In the genomic region with DNA sequence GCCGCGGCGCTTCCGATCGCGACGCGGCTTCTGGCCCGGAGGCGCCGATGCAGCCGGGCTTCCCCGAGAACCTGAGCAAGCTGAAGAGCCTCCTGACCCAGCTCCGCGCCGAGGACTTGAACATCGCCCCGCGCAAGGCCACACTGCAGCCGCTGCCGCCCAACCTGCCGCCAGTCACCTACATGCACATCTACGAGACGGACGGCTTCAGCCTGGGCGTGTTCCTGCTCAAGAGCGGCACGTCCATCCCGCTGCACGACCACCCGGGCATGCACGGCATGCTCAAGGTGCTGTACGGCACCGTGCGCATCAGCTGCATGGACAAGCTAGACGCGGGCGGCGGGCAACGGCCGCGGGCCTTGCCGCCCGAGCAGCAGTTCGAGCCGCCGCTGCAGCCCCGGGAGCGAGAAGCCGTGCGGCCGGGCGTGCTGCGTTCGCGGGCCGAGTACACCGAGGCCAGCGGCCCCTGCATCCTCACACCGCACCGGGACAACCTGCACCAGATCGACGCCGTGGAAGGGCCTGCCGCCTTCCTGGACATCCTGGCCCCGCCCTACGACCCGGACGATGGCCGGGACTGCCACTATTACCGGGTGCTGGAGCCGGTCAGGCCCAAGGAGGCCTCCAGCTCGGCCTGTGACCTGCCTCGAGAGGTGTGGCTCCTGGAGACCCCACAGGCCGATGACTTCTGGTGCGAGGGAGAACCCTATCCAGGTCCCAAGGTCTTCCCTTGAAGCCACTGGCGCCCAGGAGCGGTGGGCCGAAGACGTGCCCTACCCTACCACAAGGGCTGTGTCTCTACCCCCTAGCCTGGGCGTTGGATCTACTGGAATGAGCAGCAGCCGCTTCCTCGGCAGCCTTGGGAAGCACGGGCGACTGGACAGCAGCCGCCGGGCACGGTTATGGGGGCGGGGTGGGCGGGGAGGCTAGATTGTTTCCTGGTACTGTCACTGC, we compare ENCODE assay signal across 8 cellular contexts. TPM values are rescaled to one million over a fixed set of nuclear protein-coding genes. Genes with fewer than 3 reads are reported as not detected.
DNase-seq lines count a peak whose midpoint lies in the region; TF ChIP-seq lines count a peak whose summit lies in the region.

No MANE protein-coding gene starts in this region.

- H3K4me1 ChIP-seq in MM.1S (ENCODE audit: low read length) (peaks cover 19% of the 10 kb centered on the region), cardiac muscle cell (ENCODE audit: low read depth) (peaks cover 7% of the 10 kb centered on the region)

- peaks cover 7% of the 10 kb centered on the region; the same call in 1 of the 2 replicates for H4K20me1 ChIP-seq in MM.1S (ENCODE audit: insufficient read depth, low read length)

- H3K36me3 ChIP-seq in MM.1S (replicated peaks; ENCODE audit: insufficient read depth, low read length), result 0 out of 2 replicates have a peak, but pooled peaks cover 4% of the 10 kb centered on the region
- H3K36me3 ChIP-seq in cardiac muscle cell, result no peaks in the 10 kb centered on the region

- H3K27me3 ChIP-seq in MM.1S (replicated peaks; ENCODE audit: insufficient read depth, low read length), result no peaks in the 10 kb centered on the region
- H3K27me3 ChIP-seq in cardiac muscle cell, result no peaks in the 10 kb centered on the region

- DNase-seq in DMS53 (lab: John Stamatoyannopoulos, UW) (peak; percentile 81), DMS53 treated with DMSO at 0.1 percent for 48 hours (lab: John Stamatoyannopoulos, UW; ENCODE audit: unreplicated experiment) (no peak), HCEC 1CT (peak; percentile 49), MM.1S (peak; percentile 41), cardiac muscle cell (ENCODE audit: low read depth in 1 of 2, low spot score in 1 of 2) (peak; percentile 54 to 70), posterior vena cava (ENCODE audit: low spot score) (peak; percentile 82), NCI-H2081 treated with DMSO at 0.1 percent for 48 hours (lab: John Stamatoyannopoulos, UW) (no peak)
- DNase-seq in activated naive CD4-positive, alpha-beta T cell treated with anti-CD3 and anti-CD28 coated beads, Interleukin-2, amount 50 U/mL, for 16 hours, result peak; percentile 18

- peak overlapping the region; percentile 94 for H3K4me3 ChIP-seq in MM.1S (ENCODE audit: low read length)
- peak overlapping the region; percentile 68 for H3K4me3 ChIP-seq in cardiac muscle cell

- TF ChIP-seq CTCF in MM.1S (IDR thresholded peaks at IDR 0.05; ENCODE audit: low read length) (no peak), cardiac muscle cell (IDR thresholded peaks at IDR 0.05; ENCODE audit: low read depth, low read length) (no peak)

- intact Hi-C loops in posterior vena cava (cut with DNase I), result loop anchor here in 1 of 2 donors (10.0 kb wide), 1 partner anchor 829 kb away; no protein-coding TSS in a partner anchor

- H3K27ac ChIP-seq in MM.1S (ENCODE audit: low read length) (peak overlapping the region; percentile 76; the same call in 1 of the 2 replicates), cardiac muscle cell (peak overlapping the region; percentile 96)

- peaks cover 45% of the 10 kb centered on the region for H3K79me2 ChIP-seq in MM.1S (ENCODE audit: low read length)

- H3K4me2 ChIP-seq in MM.1S (ENCODE audit: low read depth, low read length), result peak overlapping the region; percentile 94

- H3K9ac ChIP-seq in MM.1S (ENCODE audit: low read length), result peak overlapping the region; percentile 77

- no peaks in the 10 kb centered on the region for H3K9me2 ChIP-seq in MM.1S (replicated peaks; ENCODE audit: insufficient read depth, low read length)

- H2AFZ ChIP-seq in MM.1S (ENCODE audit: low read length), result peak overlapping the region; percentile 76

- H3K9me3 ChIP-seq in MM.1S (replicated peaks; ENCODE audit: insufficient read depth, low read length) (no peaks in the 10 kb centered on the region), cardiac muscle cell (ENCODE audit: low read depth) (no peaks in the 10 kb centered on the region)

- no peaks in the 10 kb centered on the region for H3F3A ChIP-seq in MM.1S (ENCODE audit: insufficient read depth, low read length)

RNA-seq across cellular contexts. Expression of a gene that starts 0.9 kb away (rescaled TPM):
- total RNA-seq in cardiac muscle cell, result 29.4 and 33.3 TPM in 2 replicates
- polyA plus RNA-seq in cardiac muscle cell, result 6.8 and 9.4 TPM in 2 replicates
- 10 to 100 TPM; 16.4 to 20.7 TPM for total RNA-seq in posterior vena cava

RNA-seq across cellular contexts. Expression of a gene that starts 10.8 kb away (rescaled TPM):
- 0.18 and 0.33 TPM in 2 replicates for total RNA-seq in cardiac muscle cell
- 0.29 and 0.94 TPM in 2 replicates for polyA plus RNA-seq in cardiac muscle cell
- 1 to 10 TPM; 3.0 to 4.0 TPM for total RNA-seq in posterior vena cava

Comparison
In these comparisons a context has a peak if more than half of its experiments do, and no peak if none do; other contexts are left out.
1. DNase-seq: peak in DMS53 (single experiment), HCEC 1CT (single experiment), MM.1S (single experiment), activated naive CD4-positive, alpha-beta T cell treated with anti-CD3 and anti-CD28 coated beads, Interleukin-2, amount 50 U/mL, for 16 hours (single experiment), cardiac muscle cell (2 of 2) and posterior vena cava (single experiment); none in DMS53 treated with DMSO at 0.1 percent for 48 hours (single experiment) and NCI-H2081 treated with DMSO at 0.1 percent for 48 hours (single experiment).